14 cellular contexts compared by ENCODE assay signal in genomic region chr3:56919137-56919796, GRCh38.
A peak's percentile ranks its signal among the peaks of the same experiment; 100 is the strongest.
DNase-seq lines count a peak whose midpoint lies in the region; ATAC-seq, FAIRE-seq and TF ChIP-seq lines count a peak whose summit lies in the region.
"Had no signal": no experiment of that assay in that cellular context is flagged by ENCODE, and none has a peak within 500 bp of the region (broad histone marks: within the 10 kb centered on the region; RNA-seq: fewer than 3 reads in every experiment).

No MANE protein-coding gene starts in this region.

- FAIRE-seq in GM12892 (lab: Jason Lieb, UNC): peak; percentile 82

- POLR2A ChIA-PET in activated CD4-positive, alpha-beta memory T cell treated with anti-CD3 and anti-CD28 coated beads for 36 hours (lab: Charles Lee): interaction anchor here (0.6 to 4.2 kb wide), 3 partner anchors 43 to 58 kb away, joined by 3 to 25 read pairs (median 4); no protein-coding TSS in a partner anchor
- POLR2A ChIA-PET in RWPE1 (lab: Yijun Ruan, JAX; ENCODE audit: low non-redundant PET): no interaction called here

- no peak for ATAC-seq in HG03139 (IDR thresholded peaks at IDR 0.05; ENCODE audit: unreplicated experiment)

- H3K9me3 Mint-ChIP-seq in activated CD4-positive, alpha-beta memory T cell treated with anti-CD3 and anti-CD28 coated beads for 36 hours: no peaks in the 10 kb centered on the region

- no peaks in the 10 kb centered on the region for H3K27me3 Mint-ChIP-seq in activated CD4-positive, alpha-beta memory T cell treated with anti-CD3 and anti-CD28 coated beads for 36 hours

- CTCF ChIA-PET in activated CD4-positive, alpha-beta memory T cell treated with anti-CD3 and anti-CD28 coated beads for 36 hours (lab: Charles Lee): interaction anchor here (1.0 to 5.7 kb wide), 2 partner anchors 51 to 118 kb away, joined by 3 to 64 read pairs; partner anchors contain the start of gene ARHGEF3
- CTCF ChIA-PET in RWPE1 (lab: Yijun Ruan, JAX): interaction anchor here (0.7 kb wide), 1 partner anchor 1069 kb away, joined by 3 read pairs; no protein-coding TSS in a partner anchor

- no peak overlapping the region for H3K4me3 Mint-ChIP-seq in activated CD4-positive, alpha-beta memory T cell treated with anti-CD3 and anti-CD28 coated beads for 36 hours

- peaks cover 80% of the 10 kb centered on the region for H3K4me1 Mint-ChIP-seq in activated CD4-positive, alpha-beta memory T cell treated with anti-CD3 and anti-CD28 coated beads for 36 hours (ENCODE audit: low read depth)

- TF ChIP-seq CTCF in RWPE1 (conservative IDR thresholded peaks at IDR 0.05; ENCODE audit: low read depth): no peak

- no peak for TF ChIP-seq POLR2A in GM12892 (IDR thresholded peaks at IDR 0.05; ENCODE audit: low read depth, low read length)

- DNase-seq in NCI-H2196 treated with DMSO at 0.1 percent for 48 hours (lab: John Stamatoyannopoulos, UW; ENCODE audit: unreplicated experiment): peak; percentile 4
- DNase-seq in NCI-H2196 (lab: John Stamatoyannopoulos, UW; ENCODE audit: unreplicated experiment): no peak
- DNase-seq in GM12892 (ENCODE audit: insufficient read length): no peak
- peak; percentile 30 for DNase-seq in activated CD4-positive, alpha-beta memory T cell treated with anti-CD3 and anti-CD28 coated beads for 36 hours
- DNase-seq in medulla oblongata (ENCODE audit: extremely low spot score): peak; percentile 44
- no peak for DNase-seq in RWPE1 (ENCODE audit: low spot score)
- no peak for DNase-seq in 8988T
- DNase-seq: activated effector memory CD4-positive, alpha-beta T cell treated with Interleukin-2 at 50 U/mL for 16 hours; GF-D8; NCI-H1694 treated with DMSO at 0.1 percent for 48 hours; Peyer's patch; sigmoid colon; transverse colon had no signal

- intact Hi-C loops in activated CD4-positive, alpha-beta memory T cell treated with anti-CD3 and anti-CD28 coated beads for 36 hours (cut with micrococcal nuclease): loop anchor here (2.0 to 5.0 kb wide), 2 partner anchors 166 to 217 kb away; no protein-coding TSS in a partner anchor

- H3K36me3 Mint-ChIP-seq in activated CD4-positive, alpha-beta memory T cell treated with anti-CD3 and anti-CD28 coated beads for 36 hours: no peaks in the 10 kb centered on the region

- H3K27ac Mint-ChIP-seq in activated CD4-positive, alpha-beta memory T cell treated with anti-CD3 and anti-CD28 coated beads for 36 hours: peak overlapping the region; percentile 42

- no peak overlapping the region for H3K27ac ChIP-seq in RWPE1
- H3K27ac ChIP-seq: sigmoid colon had no signal

Comparison
In these comparisons a context has a peak if more than half of its experiments do, and no peak if none do; other contexts are left out.
1. DNase-seq: peak in NCI-H2196 treated with DMSO at 0.1 percent for 48 hours (single experiment), activated CD4-positive, alpha-beta memory T cell treated with anti-CD3 and anti-CD28 coated beads for 36 hours (single experiment) and medulla oblongata (single experiment); none in NCI-H2196 (single experiment), GM12892 (single experiment), RWPE1 (single experiment) and 8988T (single experiment).